Comparison of ENCODE assay signal across 32 cellular contexts in the genomic region with DNA sequence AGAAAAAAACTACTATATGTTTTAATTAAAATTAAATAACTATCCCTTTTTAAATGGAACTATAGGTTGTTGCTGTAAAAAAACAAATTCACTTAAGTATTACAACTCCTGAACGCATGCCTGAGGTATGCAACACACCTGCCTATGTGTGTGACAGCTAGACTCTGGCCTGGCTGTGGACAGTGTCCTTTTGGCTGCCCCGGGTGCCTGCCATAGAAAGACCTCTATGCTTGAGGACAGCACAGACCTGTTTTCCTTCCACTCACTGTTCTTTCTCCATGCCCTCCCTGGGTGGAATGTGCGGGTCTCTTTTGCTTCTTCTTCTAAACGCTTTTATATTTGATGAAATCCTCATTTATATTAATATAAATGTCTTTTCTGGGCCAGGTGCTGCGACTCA.
"Had no signal": no experiment of that assay in that cellular context is flagged by ENCODE, and none has a peak within 500 bp of the region (broad histone marks: within the 10 kb centered on the region; RNA-seq: fewer than 3 reads in every experiment).

No MANE protein-coding gene starts in this region.

- ATAC-seq: naive thymus-derived CD8-positive, alpha-beta T cell; natural killer cell treated with Interleukin-12 subunit alpha and Interleukin-12 subunit beta and Interleukin-15 and Interleukin-18, amount 100 ng/mL, for 72 hours; psoas muscle; right cardiac atrium; right lobe of liver; stimulated activated memory B cell treated with anti-CD40 and anti-IgM and Interleukin-4, amounts not matched to agents 10 μg/mL and 1 μg/mL and 100 μg/mL, for 72 hours; stimulated activated naive CD8-positive, alpha-beta T cell treated with anti-CD3 and anti-CD28 coated beads, Interleukin-15, amount 100 ng/mL, for 72 hours; stimulated activated naive CD8-positive, alpha-beta T cell treated with anti-CD3 and anti-CD28 coated beads, Interleukin-15, Interleukin-2, amounts not matched to agents 100 U/mL and 50 U/mL, for 24 hours; upper lobe of right lung had no signal

- H3K27ac Mint-ChIP-seq: naive thymus-derived CD8-positive, alpha-beta T cell; natural killer cell treated with Interleukin-12 subunit alpha and Interleukin-12 subunit beta and Interleukin-15 and Interleukin-18, amount 100 ng/mL, for 72 hours; nephron progenitor cell; progenitor cell of endocrine pancreas; stimulated activated memory B cell treated with anti-CD40 and anti-IgM and Interleukin-4, amounts not matched to agents 10 μg/mL and 1 μg/mL and 100 μg/mL, for 72 hours; stimulated activated naive CD8-positive, alpha-beta T cell treated with anti-CD3 and anti-CD28 coated beads, Interleukin-15, amount 100 ng/mL, for 72 hours; type B pancreatic cell had no signal

- H3K4me1 Mint-ChIP-seq: nephron progenitor cell; neural crest cell; stimulated activated naive CD8-positive, alpha-beta T cell treated with anti-CD3 and anti-CD28 coated beads, Interleukin-15, amount 100 ng/mL, for 72 hours had no signal

- H3K27me3 Mint-ChIP-seq: naive thymus-derived CD8-positive, alpha-beta T cell; natural killer cell treated with Interleukin-12 subunit alpha and Interleukin-12 subunit beta and Interleukin-15 and Interleukin-18, amount 100 ng/mL, for 72 hours; progenitor cell of endocrine pancreas; stimulated activated memory B cell treated with anti-CD40 and anti-IgM and Interleukin-4, amounts not matched to agents 10 μg/mL and 1 μg/mL and 100 μg/mL, for 72 hours; stimulated activated naive CD8-positive, alpha-beta T cell treated with anti-CD3 and anti-CD28 coated beads, Interleukin-15, amount 100 ng/mL, for 72 hours; type B pancreatic cell had no signal

- H3K4me1 ChIP-seq: psoas muscle, right lobe of liver, suprapubic skin, testis, transverse colon, upper lobe of right lung, uterus had no signal

- H3K36me3 ChIP-seq: neutrophil, ovary, right lobe of liver, spleen, suprapubic skin, tibial artery, transverse colon, upper lobe of right lung, uterus had no signal

- H3K36me3 Mint-ChIP-seq: naive thymus-derived CD8-positive, alpha-beta T cell; natural killer cell treated with Interleukin-12 subunit alpha and Interleukin-12 subunit beta and Interleukin-15 and Interleukin-18, amount 100 ng/mL, for 72 hours; stimulated activated memory B cell treated with anti-CD40 and anti-IgM and Interleukin-4, amounts not matched to agents 10 μg/mL and 1 μg/mL and 100 μg/mL, for 72 hours; type B pancreatic cell had no signal

- H3K4me3 ChIP-seq: ovary, psoas muscle, right lobe of liver, skin epidermis, smooth muscle cell, spleen, suprapubic skin, testis, tibial artery, transverse colon, upper lobe of right lung, uterus had no signal

- H3K9me3 Mint-ChIP-seq: naive thymus-derived CD8-positive, alpha-beta T cell; natural killer cell treated with Interleukin-12 subunit alpha and Interleukin-12 subunit beta and Interleukin-15 and Interleukin-18, amount 100 ng/mL, for 72 hours; neural crest cell; stimulated activated memory B cell treated with anti-CD40 and anti-IgM and Interleukin-4, amounts not matched to agents 10 μg/mL and 1 μg/mL and 100 μg/mL, for 72 hours; stimulated activated naive CD8-positive, alpha-beta T cell treated with anti-CD3 and anti-CD28 coated beads, Interleukin-15, amount 100 ng/mL, for 72 hours; type B pancreatic cell had no signal

- H3K4me2 ChIP-seq: smooth muscle cell had no signal

- H3K27ac ChIP-seq: neutrophil, ovary, psoas muscle, right lobe of liver, skin epidermis, spleen, suprapubic skin, testis, tibial artery, transverse colon, upper lobe of right lung, uterus had no signal

- H3K4me3 Mint-ChIP-seq: naive thymus-derived CD8-positive, alpha-beta T cell; natural killer cell treated with Interleukin-12 subunit alpha and Interleukin-12 subunit beta and Interleukin-15 and Interleukin-18, amount 100 ng/mL, for 72 hours; nephron progenitor cell; neural crest cell; stimulated activated memory B cell treated with anti-CD40 and anti-IgM and Interleukin-4, amounts not matched to agents 10 μg/mL and 1 μg/mL and 100 μg/mL, for 72 hours; stimulated activated naive CD8-positive, alpha-beta T cell treated with anti-CD3 and anti-CD28 coated beads, Interleukin-15, amount 100 ng/mL, for 72 hours; type B pancreatic cell had no signal

- H3K79me2 ChIP-seq: parathyroid adenoma had no signal

- H3K27me3 ChIP-seq: neutrophil, ovary, right lobe of liver, spleen, suprapubic skin, testis, tibial artery, transverse colon, upper lobe of right lung, uterus had no signal

- H3K9me3 ChIP-seq: neutrophil, ovary, psoas muscle, right lobe of liver, spleen, suprapubic skin, testis, tibial artery, transverse colon, upper lobe of right lung, uterus had no signal

- H2AFZ ChIP-seq: parathyroid adenoma had no signal

- DNase-seq: naive thymus-derived CD8-positive, alpha-beta T cell; nephron progenitor cell; nucleus accumbens; ovary; psoas muscle; right cardiac atrium; right lobe of liver; spleen; stimulated activated CD4-positive, alpha-beta T cell treated with anti-CD3 and anti-CD28 coated beads, Interleukin-12 subunit alpha, Interleukin-12 subunit beta, amount 100 ng/mL, for 4 hours; stimulated activated CD4-positive, alpha-beta T cell treated with anti-CD3 and anti-CD28 coated beads, Interleukin-1b, Interleukin-23, amount 100 ng/mL, for 48 hours; stimulated activated CD4-positive, alpha-beta T cell treated with anti-CD3 and anti-CD28 coated beads, Interleukin-4, amount 100 ng/mL, for 1 hour; stimulated activated CD4-positive, alpha-beta T cell treated with anti-CD3 and anti-CD28 coated beads, Interleukin-4, amount 100 ng/mL, for 4 hours; stimulated activated CD8-positive, alpha-beta memory T cell treated with anti-CD3 and anti-CD28 coated beads, Interleukin-4, amount 100 ng/mL, for 48 hours; stimulated activated naive CD4-positive, alpha-beta T cell; stimulated activated naive CD8-positive, alpha-beta T cell treated with anti-CD3 and anti-CD28 coated beads, Interleukin-15, amount 100 ng/mL, for 72 hours; stimulated activated naive CD8-positive, alpha-beta T cell treated with anti-CD3 and anti-CD28 coated beads, Interleukin-15, Interleukin-2, amounts not matched to agents 100 U/mL and 50 U/mL, for 24 hours; substantia nigra; testis; tibial artery; transverse colon; upper lobe of right lung; uterus had no signal
